In genomic region chr5:131515348-131515747, GRCh38 we compare ENCODE assay signal across 12 cellular contexts.
A peak's percentile ranks its signal among the peaks of the same experiment; 100 is the strongest.
DNase-seq lines count a peak whose midpoint lies in the region; ATAC-seq and TF ChIP-seq lines count a peak whose summit lies in the region.
"Had no signal": no experiment of that assay in that cellular context is flagged by ENCODE, and none has a peak within 500 bp of the region (broad histone marks: within the 10 kb centered on the region; RNA-seq: fewer than 3 reads in every experiment).

No MANE protein-coding gene starts in this region.

- H3K4me2 ChIP-seq in OCI-LY7 (ENCODE audit: low read length) (0 out of 2 replicates have a peak overlapping the region, but pooled peaks have one; percentile 10), GM23338 (no peak overlapping the region)

- CTCF ChIA-PET in activated naive CD4-positive, alpha-beta T cell treated with anti-CD3 and anti-CD28 coated beads, Interleukin-2, amount 10 ng/mL, durations not matched to agents 7 days and 5 days (lab: Charles Lee), result interaction anchor here (0.8 to 1.4 kb wide), 6 partner anchors 9 to 118 kb away, joined by 3 to 6 read pairs (median 3); no protein-coding TSS in a partner anchor
- CTCF ChIA-PET in OCI-LY7 (lab: Charles Lee; ENCODE audit: unreplicated experiment), result no interaction called here

- POLR2A ChIA-PET in OCI-LY7 (lab: Charles Lee), result no interaction called here

- H3K9me2 ChIP-seq in OCI-LY7 (ENCODE audit: insufficient read depth, low read length), result no peaks in the 10 kb centered on the region
- H3K9me2 ChIP-seq in GM23338 (ENCODE audit: insufficient read depth), result no peaks in the 10 kb centered on the region

- H3K27me3 Mint-ChIP-seq in activated naive CD4-positive, alpha-beta T cell treated with anti-CD3 and anti-CD28 coated beads, Interleukin-2, amount 10 ng/mL, durations not matched to agents 7 days and 5 days, result no peaks in the 10 kb centered on the region
- H3K27me3 Mint-ChIP-seq in stimulated activated memory B cell treated with anti-CD40 and anti-IgM and Interleukin-4, amounts not matched to agents 10 μg/mL and 1 μg/mL and 100 μg/mL, for 72 hours, result no peaks in the 10 kb centered on the region
- H3K27me3 Mint-ChIP-seq in GM23338 (ENCODE audit: insufficient read depth, low read depth, poor library complexity), result no peaks in the 10 kb centered on the region

- no peaks in the 10 kb centered on the region for H3K9me3 Mint-ChIP-seq in activated naive CD4-positive, alpha-beta T cell treated with anti-CD3 and anti-CD28 coated beads, Interleukin-2, amount 10 ng/mL, durations not matched to agents 7 days and 5 days
- H3K9me3 Mint-ChIP-seq in stimulated activated memory B cell treated with anti-CD40 and anti-IgM and Interleukin-4, amounts not matched to agents 10 μg/mL and 1 μg/mL and 100 μg/mL, for 72 hours, result no peaks in the 10 kb centered on the region
- H3K9me3 Mint-ChIP-seq in GM23338, result no peaks in the 10 kb centered on the region

- peak overlapping the region; percentile 82 for H3K27ac Mint-ChIP-seq in activated naive CD4-positive, alpha-beta T cell treated with anti-CD3 and anti-CD28 coated beads, Interleukin-2, amount 10 ng/mL, durations not matched to agents 7 days and 5 days
- peak overlapping the region; percentile 40 for H3K27ac Mint-ChIP-seq in stimulated activated memory B cell treated with anti-CD40 and anti-IgM and Interleukin-4, amounts not matched to agents 10 μg/mL and 1 μg/mL and 100 μg/mL, for 72 hours
- H3K27ac Mint-ChIP-seq in GM23338, result no peak overlapping the region

- no peak overlapping the region for H3K4me3 ChIP-seq in OCI-LY7 (ENCODE audit: low read depth, low read length, poor library complexity, severe bottlenecking)
- H3K4me3 ChIP-seq in colonic mucosa, result no peak overlapping the region
- no peak overlapping the region for H3K4me3 ChIP-seq in GM23338

- ATAC-seq in stimulated activated memory B cell treated with anti-CD40 and anti-IgM and Interleukin-4, amounts not matched to agents 10 μg/mL and 1 μg/mL and 100 μg/mL, for 72 hours, result no peak
- ATAC-seq in GM23338, result no peak
- no peak for ATAC-seq in HG03439 (IDR thresholded peaks at IDR 0.05; ENCODE audit: unreplicated experiment)
- ATAC-seq: HCT116 had no signal

- no peaks in the 10 kb centered on the region for H3K9me3 ChIP-seq in OCI-LY7 (ENCODE audit: low read length)
- no peaks in the 10 kb centered on the region for H3K9me3 ChIP-seq in colonic mucosa

- H4K20me1 ChIP-seq in OCI-LY7 (ENCODE audit: insufficient read depth, low read length) (no peaks in the 10 kb centered on the region), GM23338 (replicated peaks; ENCODE audit: insufficient read depth) (no peaks in the 10 kb centered on the region)

- no peaks in the 10 kb centered on the region for H3F3A ChIP-seq in GM23338 (replicated peaks; ENCODE audit: low read depth)

- H3K27ac ChIP-seq in OCI-LY7 (ENCODE audit: low read depth, low read length, poor library complexity, severe bottlenecking), result no peak overlapping the region
- H3K27ac ChIP-seq in colonic mucosa, result peak overlapping the region; percentile 11
- no peak overlapping the region for H3K27ac ChIP-seq in GM23338 (ENCODE audit: low read depth)

- no peaks in the 10 kb centered on the region for H3K79me2 ChIP-seq in OCI-LY7 (ENCODE audit: insufficient read depth, low read depth, low read length)
- H3K79me2 ChIP-seq in GM23338 (replicated peaks; ENCODE audit: insufficient read depth), result no peaks in the 10 kb centered on the region

- no peaks in the 10 kb centered on the region for H3K27me3 ChIP-seq in colonic mucosa
- no peaks in the 10 kb centered on the region for H3K27me3 ChIP-seq in GM23338 (ENCODE audit: insufficient read depth)

- H3K36me3 Mint-ChIP-seq in activated naive CD4-positive, alpha-beta T cell treated with anti-CD3 and anti-CD28 coated beads, Interleukin-2, amount 10 ng/mL, durations not matched to agents 7 days and 5 days, result peaks cover 48% of the 10 kb centered on the region
- H3K36me3 Mint-ChIP-seq in stimulated activated memory B cell treated with anti-CD40 and anti-IgM and Interleukin-4, amounts not matched to agents 10 μg/mL and 1 μg/mL and 100 μg/mL, for 72 hours, result peaks cover 39% of the 10 kb centered on the region
- peaks cover 4% of the 10 kb centered on the region; the same call in 1 of the 3 replicates for H3K36me3 Mint-ChIP-seq in GM23338 (ENCODE audit: low read depth)

- H3K36me3 ChIP-seq in OCI-LY7 (ENCODE audit: insufficient read depth, low read length) (peaks cover 69% of the 10 kb centered on the region), colonic mucosa (no peaks in the 10 kb centered on the region), GM23338 (ENCODE audit: insufficient read depth) (no peaks in the 10 kb centered on the region)

- BruUV-seq in OCI-LY7 (replicated peaks; lab: Mats Ljungman, UMichigan), result no TSS peak

- H2AFZ ChIP-seq in OCI-LY7 (ENCODE audit: low read length) (no peak overlapping the region), GM23338 (no peak overlapping the region)

- peaks cover 52% of the 10 kb centered on the region for H3K4me1 Mint-ChIP-seq in activated naive CD4-positive, alpha-beta T cell treated with anti-CD3 and anti-CD28 coated beads, Interleukin-2, amount 10 ng/mL, durations not matched to agents 7 days and 5 days
- peaks cover 24% of the 10 kb centered on the region for H3K4me1 Mint-ChIP-seq in stimulated activated memory B cell treated with anti-CD40 and anti-IgM and Interleukin-4, amounts not matched to agents 10 μg/mL and 1 μg/mL and 100 μg/mL, for 72 hours
- peaks cover 4% of the 10 kb centered on the region; the same call in 1 of the 3 replicates for H3K4me1 Mint-ChIP-seq in GM23338

- no peak overlapping the region for H3K9ac ChIP-seq in colonic mucosa (ENCODE audit: low read depth in 2 of 2, low read length in 2 of 2)

- TF ChIP-seq CTCF in OCI-LY7 (conservative IDR thresholded peaks at IDR 0.05; ENCODE audit: low read length) (no peak), colonic mucosa (IDR thresholded peaks at IDR 0.05) (no peak), GM23338 (conservative IDR thresholded peaks at IDR 0.05; ENCODE audit: low read depth in 2 of 2) (no peak)

- H3K4me3 Mint-ChIP-seq in activated naive CD4-positive, alpha-beta T cell treated with anti-CD3 and anti-CD28 coated beads, Interleukin-2, amount 10 ng/mL, durations not matched to agents 7 days and 5 days, result peak overlapping the region; percentile 66
- no peak overlapping the region for H3K4me3 Mint-ChIP-seq in stimulated activated memory B cell treated with anti-CD40 and anti-IgM and Interleukin-4, amounts not matched to agents 10 μg/mL and 1 μg/mL and 100 μg/mL, for 72 hours
- no peak overlapping the region for H3K4me3 Mint-ChIP-seq in GM23338

- H3K4me1 ChIP-seq in OCI-LY7 (ENCODE audit: insufficient read depth, low read length, poor library complexity, severe bottlenecking) (peaks cover 10% of the 10 kb centered on the region), colonic mucosa (no peaks in the 10 kb centered on the region), GM23338 (ENCODE audit: insufficient read depth) (no peaks in the 10 kb centered on the region)

- no peak for DNase-seq in activated naive CD4-positive, alpha-beta T cell treated with anti-CD3 and anti-CD28 coated beads, Interleukin-2, amount 10 ng/mL, durations not matched to agents 7 days and 5 days
- DNase-seq in activated naive CD4-positive, alpha-beta T cell treated with anti-CD3 and anti-CD28 coated beads, Interleukin-2, amount 50 U/mL, for 16 hours, result no peak
- DNase-seq in OCI-LY7 (ENCODE audit: low spot score) (no peak), colonic mucosa (no peak), GM23338 (ENCODE audit: low spot score) (no peak)
- no peak for DNase-seq in effector CD8-positive, alpha-beta T cell (lab: John Stamatoyannopoulos, UW)
- DNase-seq: mesendoderm; NCI-H1092; stimulated activated CD8-positive, alpha-beta memory T cell treated with anti-CD3 and anti-CD28 coated beads, Interleukin-4, amount 100 ng/mL, for 48 hours had no signal

- intact Hi-C loops in OCI-LY7 (cut with micrococcal nuclease; ENCODE audit: unreplicated experiment) (no loop called here), colonic mucosa (cut with DNase I) (no loop called here)

TF ChIP-seq in GM23338, 12 proteins besides CTCF, POLR2A, EP300 and RAD21 (continues in another document):
- TF ChIP-seq CREB1 (CRISPR knock-in tag; IDR thresholded peaks at IDR 0.05; ENCODE audit: low read depth) (no peak), ETS1 (IDR thresholded peaks at IDR 0.05) (no peak), EZH2phosphoT487 (IDR thresholded peaks at IDR 0.05; ENCODE audit: unreplicated experiment) (no peak), POLR2AphosphoS5 (IDR thresholded peaks at IDR 0.05; ENCODE audit: low read depth) (no peak), STAT1 (IDR thresholded peaks at IDR 0.05; ENCODE audit: unreplicated experiment) (no peak)
